In the genomic region with DNA sequence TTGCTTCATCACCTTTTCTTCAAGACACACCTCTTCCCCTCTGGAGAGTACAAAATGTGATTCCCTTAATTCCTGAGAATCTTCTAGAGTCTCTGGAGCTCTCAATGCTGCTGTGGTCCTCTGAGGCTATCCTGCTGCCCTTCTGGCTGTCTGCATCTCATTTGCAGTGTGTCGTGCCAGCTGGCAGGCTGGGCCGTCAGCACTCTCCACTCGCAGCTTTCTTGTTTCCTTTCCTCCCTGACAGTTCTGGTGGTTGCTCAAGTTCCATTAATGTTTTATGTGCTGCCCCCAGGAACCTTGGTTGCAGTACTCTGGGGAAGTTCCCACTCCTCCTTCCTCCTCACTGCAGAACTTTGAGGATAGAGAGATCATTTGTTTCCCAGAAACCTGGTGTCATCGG, we compare ENCODE assay signal across 14 cellular contexts.
DNase-seq lines count a peak whose midpoint lies in the region; ATAC-seq and TF ChIP-seq lines count a peak whose summit lies in the region.
"Had no signal": no experiment of that assay in that cellular context is flagged by ENCODE, and none has a peak within 500 bp of the region (broad histone marks: within the 10 kb centered on the region; RNA-seq: fewer than 3 reads in every experiment).

No MANE protein-coding gene starts in this region.

- H3K9ac ChIP-seq in Karpas-422 (ENCODE audit: low read length), result no peak overlapping the region
- H3K9ac ChIP-seq: parathyroid adenoma had no signal

- intact Hi-C loops in sciatic nerve (cut with DNase I), result no loop called here

- H3K9me2 ChIP-seq in hepatocyte (replicated peaks; ENCODE audit: insufficient read depth) (no peaks in the 10 kb centered on the region), Karpas-422 (replicated peaks; ENCODE audit: insufficient read depth, low read length) (no peaks in the 10 kb centered on the region)

- H3K4me1 ChIP-seq in hepatocyte (ENCODE audit: insufficient read depth) (peaks cover 16% of the 10 kb centered on the region), Karpas-422 (ENCODE audit: low read length) (no peaks in the 10 kb centered on the region)
- H3K4me1 ChIP-seq: breast epithelium had no signal

- peak; percentile 30 for DNase-seq in EH (ENCODE audit: low read depth)
- peak in 41 of 58 donors; percentile 4 to 57 (median 19) for DNase-seq in anterior cingulate cortex (lab: John Stamatoyannopoulos, UW)
- peak; percentile 11 for DNase-seq in hepatocyte (ENCODE audit: low spot score)
- no peak for DNase-seq in sciatic nerve (ENCODE audit: low spot score)
- no peak for DNase-seq in activated T-cell treated with anti-CD3 and anti-CD28 coated beads, Interleukin-2, amount 50 U/mL, for 1 hour
- DNase-seq in NAMALWA (ENCODE audit: low spot score), result no peak
- DNase-seq in NCI-H2081 (lab: John Stamatoyannopoulos, UW), result no peak
- no peak for DNase-seq in Karpas-422
- DNase-seq: activated T-cell treated with anti-CD3 and anti-CD28 coated beads, Interleukin-2, amount 50 U/mL, for 72 hours; erythroblast; trophoblast cell had no signal

- H3K4me3 ChIP-seq in hepatocyte (no peak overlapping the region), Karpas-422 (ENCODE audit: low read length) (no peak overlapping the region)
- H3K4me3 ChIP-seq: breast epithelium, HAP-1 had no signal

- H3K27ac ChIP-seq in hepatocyte, result no peak overlapping the region
- H3K27ac ChIP-seq in Karpas-422 (ENCODE audit: low read length), result no peak overlapping the region
- H3K27ac ChIP-seq: breast epithelium, parathyroid adenoma had no signal

- ATAC-seq in sciatic nerve, result peak; percentile 84
- ATAC-seq: activated T-cell treated with anti-CD3 and anti-CD28 coated beads, Interleukin-2, amount 50 U/mL, for 72 hours had no signal

- H3K9me3 ChIP-seq in hepatocyte (ENCODE audit: low read depth) (no peaks in the 10 kb centered on the region), Karpas-422 (ENCODE audit: low read length) (no peaks in the 10 kb centered on the region)
- H3K9me3 ChIP-seq: breast epithelium, HAP-1 had no signal

- H3K79me2 ChIP-seq in hepatocyte (no peaks in the 10 kb centered on the region), Karpas-422 (ENCODE audit: low read length) (no peaks in the 10 kb centered on the region)

- 68% methylated on average over 4 of the region's 4 CpGs for WGBS in hepatocyte (ENCODE audit: low lambda C conversion rate, missing lambda C conversion rate)

- H3K4me2 ChIP-seq in hepatocyte (no peak overlapping the region), Karpas-422 (ENCODE audit: low read depth, low read length, poor library complexity, severe bottlenecking) (no peak overlapping the region)

- H3K36me3 ChIP-seq in hepatocyte (replicated peaks; ENCODE audit: insufficient read depth, low read depth) (no peaks in the 10 kb centered on the region), Karpas-422 (ENCODE audit: insufficient read depth, low read length) (no peaks in the 10 kb centered on the region)
- H3K36me3 ChIP-seq: breast epithelium, HAP-1 had no signal

- TF ChIP-seq CTCF in hepatocyte (IDR thresholded peaks at IDR 0.05; ENCODE audit: poor library complexity), result no peak

- H3K27me3 ChIP-seq in hepatocyte, result peaks cover 3% of the 10 kb centered on the region
- no peaks in the 10 kb centered on the region for H3K27me3 ChIP-seq in Karpas-422 (ENCODE audit: low read length)
- H3K27me3 ChIP-seq: breast epithelium had no signal

- no peak overlapping the region for H2AFZ ChIP-seq in hepatocyte
- H2AFZ ChIP-seq in Karpas-422 (ENCODE audit: low read length), result no peak overlapping the region
- H2AFZ ChIP-seq: parathyroid adenoma had no signal

- H4K20me1 ChIP-seq in hepatocyte (ENCODE audit: insufficient read depth, poor library complexity, severe bottlenecking), result no peaks in the 10 kb centered on the region
- H4K20me1 ChIP-seq in Karpas-422 (ENCODE audit: insufficient read depth, low read depth, low read length), result no peaks in the 10 kb centered on the region

Comparison
In these comparisons a context has a peak if more than half of its experiments do, and no peak if none do; other contexts are left out.
1. DNase-seq: peak in EH (single experiment), anterior cingulate cortex (41 of 58) and hepatocyte (single experiment); none in sciatic nerve (single experiment), activated T-cell treated with anti-CD3 and anti-CD28 coated beads, Interleukin-2, amount 50 U/mL, for 1 hour (single experiment), NAMALWA (single experiment), NCI-H2081 (0 of 2) and Karpas-422 (single experiment).